In genomic region chr5:107580902-107581823, GRCh38 we compare ENCODE assay signal across 16 cellular contexts.
DNase-seq lines count a peak whose midpoint lies in the region; ATAC-seq, FAIRE-seq and TF ChIP-seq lines count a peak whose summit lies in the region.
"Had no signal": no experiment of that assay in that cellular context is flagged by ENCODE, and none has a peak within 500 bp of the region (broad histone marks: within the 10 kb centered on the region; RNA-seq: fewer than 3 reads in every experiment).

No MANE protein-coding gene starts in this region.

- no peak overlapping the region for H3K9ac ChIP-seq in H1 (replicated peaks in 1 of 4; ENCODE audit: extremely low read depth in 1 of 4, low read depth in 3 of 4, low read length in 3 of 4)
- H3K9ac ChIP-seq in mesenchymal stem cell (ENCODE audit: low read length), result peak overlapping the region; percentile 74

- no peak for TF ChIP-seq POLR2A in H1 (IDR thresholded peaks at IDR 0.05; ENCODE audit: control extremely low read depth in 1 of 2, low read depth in 2 of 2, low read length in 2 of 2)

- TF ChIP-seq CTCF in H1 (IDR thresholded peaks at IDR 0.05; ENCODE audit: control extremely low read depth in 1 of 3, insufficient read depth in 1 of 3, low read depth in 1 of 3, low read length in 3 of 3), result no peak

- H3K4me1 ChIP-seq in H1 (replicated peaks in 1 of 4; ENCODE audit: control insufficient read depth in 3 of 4, insufficient read depth in 4 of 4, low read length in 3 of 4) (peaks cover 0 to 20% (median 8%) of the 10 kb centered on the region in 4 experiments; a peak in 6 of 7 replicates), mesenchymal stem cell (ENCODE audit: control insufficient read depth, insufficient read depth, low read depth, low read length) (peaks cover 2% of the 10 kb centered on the region)
- H3K4me1 ChIP-seq: lower lobe of right lung had no signal

- no peak overlapping the region for H3K4me3 ChIP-seq in H1 (ENCODE audit: extremely low read depth in 1 of 4, insufficient read depth in 2 of 4, low read depth in 3 of 4, low read length in 4 of 4)
- no peak overlapping the region for H3K4me3 ChIP-seq in mesenchymal stem cell (ENCODE audit: insufficient read depth in 1 of 2, low read depth in 1 of 2, low read length in 2 of 2)
- H3K4me3 ChIP-seq: heart right ventricle, lower lobe of right lung had no signal

- CTCF ChIA-PET in H1 (lab: Charles Lee; ENCODE audit: partially characterized antibody), result interaction anchor here (1.4 to 3.4 kb wide), 2 partner anchors 9 to 12 kb away, joined by 5 to 13 read pairs; no protein-coding TSS in a partner anchor
- CTCF ChIA-PET in activated CD4-positive, alpha-beta T cell treated with anti-CD3 and anti-CD28 coated beads for 36 hours (lab: Charles Lee), result interaction anchor here (1.9 kb wide), 1 partner anchor 9 kb away, joined by 8 read pairs; no protein-coding TSS in a partner anchor
- CTCF ChIA-PET in activated CD4-positive, alpha-beta memory T cell treated with anti-CD3 and anti-CD28 coated beads, Interleukin-2, amount 10 ng/mL, durations not matched to agents 7 days and 5 days (lab: Charles Lee), result interaction anchor here (1.2 to 1.6 kb wide), 2 partner anchors 9 kb away, joined by 5 to 6 read pairs; no protein-coding TSS in a partner anchor

- H3K36me3 ChIP-seq in H1 (ENCODE audit: control insufficient read depth in 2 of 4, insufficient read depth in 4 of 4, low read length in 3 of 4), result no peaks in the 10 kb centered on the region; a peak in 1 of 8 replicates
- H3K36me3 ChIP-seq in mesenchymal stem cell (ENCODE audit: control insufficient read depth in 1 of 2, insufficient read depth in 2 of 2, low read depth in 1 of 2, low read length in 2 of 2), result no peaks in the 10 kb centered on the region
- H3K36me3 ChIP-seq: heart right ventricle, lower lobe of right lung had no signal

- H2AK5ac ChIP-seq in H1 (ENCODE audit: low read depth, low read length), result no peak overlapping the region
- H2AK5ac ChIP-seq in mesenchymal stem cell (ENCODE audit: low read length, severe bottlenecking), result no peak overlapping the region

- H3K79me2 ChIP-seq in H1 (ENCODE audit: control insufficient read depth in 1 of 2, insufficient read depth in 2 of 2, low read length in 2 of 2), result peaks cover 0 to 26% of the 10 kb centered on the region in 2 experiments; a peak in 3 of 4 replicates

- H4K5ac ChIP-seq in H1 (ENCODE audit: insufficient read length, low read depth, low read length), result no peak overlapping the region

- H2BK15ac ChIP-seq in H1 (ENCODE audit: low read length), result no peak overlapping the region
- H2BK15ac ChIP-seq in mesenchymal stem cell (ENCODE audit: low read depth, poor library complexity, severe bottlenecking), result no peak overlapping the region

- H3K4ac ChIP-seq in H1 (replicated peaks; ENCODE audit: insufficient read length, low read depth, low read length), result no peak overlapping the region
- no peak overlapping the region for H3K4ac ChIP-seq in mesenchymal stem cell (ENCODE audit: low read depth in 1 of 2, low read length in 2 of 2)

- H3K9me3 ChIP-seq in H1 (ENCODE audit: insufficient read depth in 2 of 2, low read depth in 1 of 2, low read length in 1 of 2) (no peaks in the 10 kb centered on the region), mesenchymal stem cell (ENCODE audit: control insufficient read depth, low read length) (no peaks in the 10 kb centered on the region)
- H3K9me3 ChIP-seq: heart right ventricle, lower lobe of right lung had no signal

- no peaks in the 10 kb centered on the region for H3K27me3 ChIP-seq in H1 (replicated peaks in 1 of 4; ENCODE audit: control insufficient read depth in 3 of 4, extremely low read depth in 1 of 4, insufficient read depth in 3 of 4, low read length in 3 of 4)
- no peaks in the 10 kb centered on the region for H3K27me3 ChIP-seq in mesenchymal stem cell (ENCODE audit: control insufficient read depth in 1 of 2, insufficient read depth in 1 of 2, low read length in 2 of 2)
- H3K27me3 ChIP-seq: heart right ventricle had no signal

- H3K4me2 ChIP-seq in H1 (ENCODE audit: insufficient read depth in 1 of 2, low read depth in 2 of 2, low read length in 2 of 2), result no peak overlapping the region
- H3K4me2 ChIP-seq in mesenchymal stem cell (ENCODE audit: low read length, poor library complexity, severe bottlenecking), result no peak overlapping the region

- no peak overlapping the region for H3K27ac Mint-ChIP-seq in activated CD4-positive, alpha-beta T cell treated with anti-CD3 and anti-CD28 coated beads for 36 hours
- H3K27ac Mint-ChIP-seq in activated CD4-positive, alpha-beta memory T cell treated with anti-CD3 and anti-CD28 coated beads, Interleukin-2, amount 10 ng/mL, durations not matched to agents 7 days and 5 days, result no peak overlapping the region
- H3K27ac Mint-ChIP-seq: B cell had no signal

- H2BK12ac ChIP-seq in H1 (ENCODE audit: low read depth, low read length), result no peak overlapping the region
- no peak overlapping the region for H2BK12ac ChIP-seq in mesenchymal stem cell (ENCODE audit: low read length in 2 of 2)

- POLR2A ChIA-PET in H1 (lab: Charles Lee; ENCODE audit: partially characterized antibody), result no interaction called here
- POLR2A ChIA-PET in activated CD4-positive, alpha-beta T cell treated with anti-CD3 and anti-CD28 coated beads for 36 hours (lab: Charles Lee), result no interaction called here
- POLR2A ChIA-PET in activated CD4-positive, alpha-beta memory T cell treated with anti-CD3 and anti-CD28 coated beads, Interleukin-2, amount 10 ng/mL, durations not matched to agents 7 days and 5 days (lab: Charles Lee), result no interaction called here

- no peaks in the 10 kb centered on the region for H3K23me2 ChIP-seq in H1 (ENCODE audit: low read depth, low read length)

- H2AFZ ChIP-seq in H1 (ENCODE audit: low read length) (no peak overlapping the region), mesenchymal stem cell (ENCODE audit: low read depth, low read length) (no peak overlapping the region)

- TF ChIP-seq EP300 in H1 (IDR thresholded peaks at IDR 0.05; ENCODE audit: borderline replicate concordance in 1 of 2, low read depth in 2 of 2, low read length in 2 of 2), result no peak

- ATAC-seq in Right ventricle myocardium inferior (peak; percentile 75), HG02678 (IDR thresholded peaks at IDR 0.05; ENCODE audit: unreplicated experiment) (no peak)
- no peak for ATAC-seq in activated CD4-positive, alpha-beta T cell treated with anti-CD3 and anti-CD28 coated beads for 36 hours
- ATAC-seq: lower lobe of right lung had no signal

- WGBS in H1 (ENCODE audit: extremely low coverage in 1 of 2, insufficient coverage in 1 of 2, insufficient read length in 1 of 2, insufficient replicate concordance in 2 of 2, low coverage in 1 of 2, low lambda C conversion rate in 2 of 2, missing lambda C conversion rate in 1 of 2), 2 experiments, result 94% methylated on average over 8 of the region's 8 CpGs; no CpG with 5 or more reads in 1 of the 2 experiments
- WGBS in mesenchymal stem cell, result 94% methylated on average over 8 of the region's 8 CpGs

- no peak overlapping the region for H3K23ac ChIP-seq in H1 (ENCODE audit: insufficient read length)
- H3K23ac ChIP-seq in mesenchymal stem cell (ENCODE audit: low read length in 2 of 2), result no peak overlapping the region

- H3K18ac ChIP-seq in H1 (ENCODE audit: extremely low read depth, low read length) (no peak overlapping the region), mesenchymal stem cell (ENCODE audit: low read depth in 1 of 2, low read length in 2 of 2) (no peak overlapping the region)

- H2BK5ac ChIP-seq in H1 (ENCODE audit: low read depth, low read length), result no peak overlapping the region
- H2BK5ac ChIP-seq in mesenchymal stem cell (ENCODE audit: low read depth, low read length, poor library complexity, severe bottlenecking), result no peak overlapping the region

- no peak overlapping the region for H3K4me3 Mint-ChIP-seq in activated CD4-positive, alpha-beta T cell treated with anti-CD3 and anti-CD28 coated beads for 36 hours
- no peak overlapping the region for H3K4me3 Mint-ChIP-seq in activated CD4-positive, alpha-beta memory T cell treated with anti-CD3 and anti-CD28 coated beads, Interleukin-2, amount 10 ng/mL, durations not matched to agents 7 days and 5 days
- H3K4me3 Mint-ChIP-seq: B cell had no signal

- no peak overlapping the region for H4K8ac ChIP-seq in H1 (ENCODE audit: extremely low read depth, insufficient read depth, low read length)
- H4K8ac ChIP-seq in mesenchymal stem cell (ENCODE audit: low read length), result no peak overlapping the region

- no peaks in the 10 kb centered on the region for H3K9me3 Mint-ChIP-seq in activated CD4-positive, alpha-beta T cell treated with anti-CD3 and anti-CD28 coated beads for 36 hours (ENCODE audit: low read depth)
- H3K9me3 Mint-ChIP-seq in activated CD4-positive, alpha-beta memory T cell treated with anti-CD3 and anti-CD28 coated beads, Interleukin-2, amount 10 ng/mL, durations not matched to agents 7 days and 5 days, result no peaks in the 10 kb centered on the region

- H4K91ac ChIP-seq in H1 (replicated peaks; ENCODE audit: insufficient read length, low read length) (no peak overlapping the region), mesenchymal stem cell (ENCODE audit: low read length) (no peak overlapping the region)

- DNase-seq in Right ventricle myocardium inferior (ENCODE audit: missing footprints) (no peak), cardiac septum (ENCODE audit: low spot score) (no peak), H1 (ENCODE audit: low read depth in 1 of 2, low spot score in 2 of 2) (no peak), mesenchymal stem cell (no peak), NCI-H187 treated with DMSO at 0.1 percent for 48 hours (lab: John Stamatoyannopoulos, UW) (no peak)
- DNase-seq in activated CD4-positive, alpha-beta T cell treated with anti-CD3 and anti-CD28 coated beads for 36 hours, result no peak
- no peak for DNase-seq in activated CD4-positive, alpha-beta memory T cell treated with anti-CD3 and anti-CD28 coated beads, Interleukin-2, amount 10 ng/mL, durations not matched to agents 7 days and 5 days
- DNase-seq: activated CD8-positive, alpha-beta memory T cell treated with anti-CD3 and anti-CD28 coated beads, Interleukin-2, amount 50 U/mL, for 4 hours; H7; heart right ventricle; lower lobe of right lung; MV-4-11; NCI-H446; nucleus accumbens had no signal

- FAIRE-seq in H1 (lab: Jason Lieb, UNC), result peak; percentile 50

- H2BK20ac ChIP-seq in H1 (ENCODE audit: low read length), result no peak overlapping the region

- H3K79me1 ChIP-seq in H1 (ENCODE audit: low read depth, low read length) (no peaks in the 10 kb centered on the region; the same call in 1 of the 2 replicates), mesenchymal stem cell (replicated peaks; ENCODE audit: low read length, poor library complexity, severe bottlenecking) (peaks cover 32% of the 10 kb centered on the region)

- no peak overlapping the region for H3K56ac ChIP-seq in H1 (replicated peaks; ENCODE audit: insufficient read length, low read depth, low read length)

- H3K14ac ChIP-seq in H1 (ENCODE audit: insufficient read length) (no peak overlapping the region), mesenchymal stem cell (ENCODE audit: low read length in 2 of 2) (no peak overlapping the region)

- H3K27me3 Mint-ChIP-seq in activated CD4-positive, alpha-beta T cell treated with anti-CD3 and anti-CD28 coated beads for 36 hours, result peaks cover 4% of the 10 kb centered on the region
- H3K27me3 Mint-ChIP-seq in activated CD4-positive, alpha-beta memory T cell treated with anti-CD3 and anti-CD28 coated beads, Interleukin-2, amount 10 ng/mL, durations not matched to agents 7 days and 5 days, result peaks cover 8% of the 10 kb centered on the region

- TF ChIP-seq RAD21 in H1 (IDR thresholded peaks at IDR 0.05 in 1 of 2, conservative IDR thresholded peaks at IDR 0.05 in 1 of 2; ENCODE audit: low read depth in 2 of 2, low read length in 2 of 2), result no peak

- intact Hi-C loops in Right ventricle myocardium inferior (cut with DNase I) (no loop called here), cardiac septum (cut with DNase I) (loop anchor here (10.0 kb wide), 1 partner anchor 636 kb away; no protein-coding TSS in a partner anchor)
- intact Hi-C loops in activated CD4-positive, alpha-beta T cell treated with anti-CD3 and anti-CD28 coated beads for 36 hours (cut with DNase I, micrococcal nuclease), result no loop called here

- no peaks in the 10 kb centered on the region for H3K4me1 Mint-ChIP-seq in activated CD4-positive, alpha-beta T cell treated with anti-CD3 and anti-CD28 coated beads for 36 hours
- no peaks in the 10 kb centered on the region for H3K4me1 Mint-ChIP-seq in activated CD4-positive, alpha-beta memory T cell treated with anti-CD3 and anti-CD28 coated beads, Interleukin-2, amount 10 ng/mL, durations not matched to agents 7 days and 5 days
- H3K4me1 Mint-ChIP-seq: B cell had no signal

- no peaks in the 10 kb centered on the region for H4K20me1 ChIP-seq in H1 (replicated peaks in 1 of 2; ENCODE audit: control insufficient read depth in 1 of 2, insufficient read depth in 2 of 2, low read length in 2 of 2)

- H2BK120ac ChIP-seq in H1 (replicated peaks; ENCODE audit: low read depth, low read length), result no peak overlapping the region
- H2BK120ac ChIP-seq in mesenchymal stem cell (ENCODE audit: low read depth, low read length), result no peak overlapping the region

- H3K27ac ChIP-seq in H1 (ENCODE audit: low read depth, low read length) (no peak overlapping the region), mesenchymal stem cell (ENCODE audit: low read length, poor library complexity, severe bottlenecking) (no peak overlapping the region)
- H3K27ac ChIP-seq: lower lobe of right lung had no signal

- no peaks in the 10 kb centered on the region for H3K36me3 Mint-ChIP-seq in activated CD4-positive, alpha-beta T cell treated with anti-CD3 and anti-CD28 coated beads for 36 hours (ENCODE audit: low read depth)
- no peaks in the 10 kb centered on the region for H3K36me3 Mint-ChIP-seq in activated CD4-positive, alpha-beta memory T cell treated with anti-CD3 and anti-CD28 coated beads, Interleukin-2, amount 10 ng/mL, durations not matched to agents 7 days and 5 days (ENCODE audit: low read depth)
